ENCODE assay signal across 1 cellular context in genomic region chr16:69187891-69188451, GRCh38.
TF ChIP-seq lines count a peak whose summit lies in the region.

No MANE protein-coding gene starts in this region.

TF ChIP-seq in HepG2, 621 proteins besides CTCF, POLR2A, EP300 and RAD21 (continued from another document and continues in another):
- no peak for TF ChIP-seq ZNF318 (CRISPR knock-in tag; IDR thresholded peaks at IDR 0.05)
- no peak for TF ChIP-seq CHCHD3 (CRISPR knock-in tag; IDR thresholded peaks at IDR 0.05)
- no peak for TF ChIP-seq ZHX1 (CRISPR knock-in tag; IDR thresholded peaks at IDR 0.05; ENCODE audit: low read depth)
- no peak for TF ChIP-seq CCDC6 (CRISPR knock-in tag; IDR thresholded peaks at IDR 0.05)
- no peak for TF ChIP-seq ZNF687 (CRISPR knock-in tag; IDR thresholded peaks at IDR 0.05)
- no peak for TF ChIP-seq ATAD3A (CRISPR knock-in tag; IDR thresholded peaks at IDR 0.05)
- no peak for TF ChIP-seq MYNN (CRISPR knock-in tag; IDR thresholded peaks at IDR 0.05; ENCODE audit: low read depth)
- no peak for TF ChIP-seq SP1 (IDR thresholded peaks at IDR 0.05)
- no peak for TF ChIP-seq SP1 (CRISPR knock-in tag; IDR thresholded peaks at IDR 0.05)
- no peak for TF ChIP-seq CENPBD1 (CRISPR knock-in tag; IDR thresholded peaks at IDR 0.05; ENCODE audit: borderline replicate concordance, low read depth)
- no peak for TF ChIP-seq ZBTB2 (CRISPR knock-in tag; IDR thresholded peaks at IDR 0.05; ENCODE audit: low read depth)
- TF ChIP-seq ZNF547 (CRISPR knock-in tag; IDR thresholded peaks at IDR 0.05): 0 out of 2 replicates have a peak, but pooled peaks have one; percentile 32
- TF ChIP-seq GMEB1 (CRISPR knock-in tag; IDR thresholded peaks at IDR 0.05; ENCODE audit: borderline replicate concordance): no peak
- no peak for TF ChIP-seq PRMT3 (CRISPR knock-in tag; IDR thresholded peaks at IDR 0.05; ENCODE audit: borderline replicate concordance, low read depth)
- TF ChIP-seq TIGD3 (CRISPR knock-in tag; IDR thresholded peaks at IDR 0.05; ENCODE audit: borderline replicate concordance): no peak
- TF ChIP-seq HOXA9 (CRISPR knock-in tag; IDR thresholded peaks at IDR 0.05; ENCODE audit: borderline replicate concordance): no peak
- TF ChIP-seq ZFY (CRISPR knock-in tag; IDR thresholded peaks at IDR 0.05): no peak
- TF ChIP-seq ZUFSP (CRISPR knock-in tag; IDR thresholded peaks at IDR 0.05; ENCODE audit: borderline replicate concordance): no peak
- TF ChIP-seq TOPORS (CRISPR knock-in tag; IDR thresholded peaks at IDR 0.05): no peak
- TF ChIP-seq MEIS2 (CRISPR knock-in tag; IDR thresholded peaks at IDR 0.05): no peak
- no peak for TF ChIP-seq ZNF740 (CRISPR knock-in tag; IDR thresholded peaks at IDR 0.05)
- no peak for TF ChIP-seq ARID2 (CRISPR knock-in tag; IDR thresholded peaks at IDR 0.05; ENCODE audit: borderline replicate concordance)
- TF ChIP-seq PHF20 (CRISPR knock-in tag; IDR thresholded peaks at IDR 0.05): no peak
- no peak for TF ChIP-seq BCLAF1 (IDR thresholded peaks at IDR 0.05)
- no peak for TF ChIP-seq ZNF552 (CRISPR knock-in tag; IDR thresholded peaks at IDR 0.05; ENCODE audit: borderline replicate concordance)
- no peak for TF ChIP-seq ZC3H4 (CRISPR knock-in tag; IDR thresholded peaks at IDR 0.05; ENCODE audit: borderline replicate concordance)
